10 cellular contexts compared by ENCODE assay signal in genomic region chr12:3869860-3870259, GRCh38. TPM values are rescaled to one million over a fixed set of nuclear protein-coding genes. Genes with fewer than 3 reads are reported as not detected.
DNase-seq lines count a peak whose midpoint lies in the region; ATAC-seq and TF ChIP-seq lines count a peak whose summit lies in the region.
"Had no signal": no experiment of that assay in that cellular context is flagged by ENCODE, and none has a peak within 500 bp of the region (broad histone marks: within the 10 kb centered on the region; RNA-seq: fewer than 3 reads in every experiment).

No MANE protein-coding gene starts in this region.

- peaks cover 32% of the 10 kb centered on the region for H3K36me3 Mint-ChIP-seq in activated naive CD8-positive, alpha-beta T cell treated with anti-CD3 and anti-CD28 coated beads, Interleukin-2, amount 50 U/mL, for 24 hours (ENCODE audit: low read depth)

- peaks cover 39% of the 10 kb centered on the region for H3K79me2 ChIP-seq in OCI-LY7 (ENCODE audit: insufficient read depth, low read depth, low read length)
- H3K79me2 ChIP-seq in neural cell (replicated peaks; ENCODE audit: insufficient read depth, low read length) = peaks cover 71% of the 10 kb centered on the region

- TF ChIP-seq RAD21 in neural cell (conservative IDR thresholded peaks at IDR 0.05) = no peak

- peak; percentile 35 for DNase-seq in GM12865 (ENCODE audit: low read depth)
- no peak for DNase-seq in OCI-LY7 (ENCODE audit: low spot score)
- no peak for DNase-seq in activated naive CD8-positive, alpha-beta T cell treated with anti-CD3 and anti-CD28 coated beads, Interleukin-2, amount 50 U/mL, for 24 hours
- DNase-seq in NCI-H774 (lab: John Stamatoyannopoulos, UW) = no peak
- DNase-seq in DMS 273 treated with DMSO at 0.1 percent for 48 hours (lab: John Stamatoyannopoulos, UW) = no peak
- DNase-seq: body of pancreas, NCI-H1417 treated with DMSO at 0.1 percent for 48 hours, right cardiac atrium had no signal

- no peaks in the 10 kb centered on the region for H3F3A ChIP-seq in neural cell (ENCODE audit: insufficient read depth, low read length, poor library complexity, severe bottlenecking)

- intact Hi-C loops in OCI-LY7 (cut with micrococcal nuclease; ENCODE audit: unreplicated experiment) = loop anchor here (5.0 kb wide), 1 partner anchor 452 kb away; the partner anchor contains the start of gene TIGAR

- H3K27ac Mint-ChIP-seq in activated naive CD8-positive, alpha-beta T cell treated with anti-CD3 and anti-CD28 coated beads, Interleukin-2, amount 50 U/mL, for 24 hours = peak overlapping the region; percentile 87

- no peaks in the 10 kb centered on the region for H3K27me3 Mint-ChIP-seq in activated naive CD8-positive, alpha-beta T cell treated with anti-CD3 and anti-CD28 coated beads, Interleukin-2, amount 50 U/mL, for 24 hours

- H3K9me3 Mint-ChIP-seq in activated naive CD8-positive, alpha-beta T cell treated with anti-CD3 and anti-CD28 coated beads, Interleukin-2, amount 50 U/mL, for 24 hours = peaks cover 15% of the 10 kb centered on the region

- TF ChIP-seq CTCF in GM12865 (IDR thresholded peaks at IDR 0.05; ENCODE audit: insufficient read depth, low read depth, low read length, missing control alignments) (no peak), OCI-LY7 (conservative IDR thresholded peaks at IDR 0.05; ENCODE audit: low read length) (no peak), neural cell (IDR thresholded peaks at IDR 0.05; ENCODE audit: poor library complexity, severe bottlenecking) (no peak)

- CTCF ChIA-PET in OCI-LY7 (lab: Charles Lee; ENCODE audit: unreplicated experiment) = no interaction called here

- TF ChIP-seq EP300 in neural cell (conservative IDR thresholded peaks at IDR 0.05; ENCODE audit: poor library complexity, severe bottlenecking) = no peak

- H3K9me3 ChIP-seq in OCI-LY7 (ENCODE audit: low read length) = peaks cover 27% of the 10 kb centered on the region; the same call in 1 of the 2 replicates
- H3K9me3 ChIP-seq in neural cell (ENCODE audit: low read length) = no peaks in the 10 kb centered on the region
- H3K9me3 ChIP-seq: body of pancreas had no signal

- H4K20me1 ChIP-seq in OCI-LY7 (ENCODE audit: insufficient read depth, low read length) (no peaks in the 10 kb centered on the region), neural cell (ENCODE audit: insufficient read depth) (no peaks in the 10 kb centered on the region)

- peak; percentile 41 for ATAC-seq in activated naive CD8-positive, alpha-beta T cell treated with anti-CD3 and anti-CD28 coated beads, Interleukin-2, amount 50 U/mL, for 24 hours
- ATAC-seq in GM21529 (IDR thresholded peaks at IDR 0.05; ENCODE audit: unreplicated experiment) = no peak
- ATAC-seq: body of pancreas, right cardiac atrium had no signal

- no peaks in the 10 kb centered on the region for H3K27me3 ChIP-seq in neural cell (ENCODE audit: insufficient read depth, low read depth, low read length)
- H3K27me3 ChIP-seq: body of pancreas had no signal

- peaks cover 58% of the 10 kb centered on the region for H3K4me1 Mint-ChIP-seq in activated naive CD8-positive, alpha-beta T cell treated with anti-CD3 and anti-CD28 coated beads, Interleukin-2, amount 50 U/mL, for 24 hours

- peak overlapping the region; percentile 89 for H3K4me2 ChIP-seq in OCI-LY7 (ENCODE audit: low read length)
- H3K4me2 ChIP-seq in neural cell (ENCODE audit: low read length) = no peak overlapping the region

- H2AFZ ChIP-seq in OCI-LY7 (ENCODE audit: low read length) (peak overlapping the region; percentile 24; the same call in 1 of the 2 replicates), neural cell (ENCODE audit: low read depth, low read length) (no peak overlapping the region)

- H3K9me2 ChIP-seq in OCI-LY7 (ENCODE audit: insufficient read depth, low read length) = no peaks in the 10 kb centered on the region
- H3K9me2 ChIP-seq in neural cell (ENCODE audit: insufficient read depth, low read length) = no peaks in the 10 kb centered on the region

- H3K4me3 Mint-ChIP-seq in activated naive CD8-positive, alpha-beta T cell treated with anti-CD3 and anti-CD28 coated beads, Interleukin-2, amount 50 U/mL, for 24 hours = peak overlapping the region; percentile 96

- H3K9ac ChIP-seq in neural cell (ENCODE audit: low read length) = no peak overlapping the region

- POLR2A ChIA-PET in OCI-LY7 (lab: Charles Lee) = interaction anchor here (0.8 kb wide), 1 partner anchor 12 kb away, joined by 3 read pairs; no protein-coding TSS in a partner anchor

- H3K4me3 ChIP-seq in GM12865 (ENCODE audit: low read depth, low read length) (no peak overlapping the region), OCI-LY7 (ENCODE audit: low read depth, low read length, poor library complexity, severe bottlenecking) (peak overlapping the region; percentile 80), neural cell (ENCODE audit: low read length) (peak overlapping the region; percentile 84)
- H3K4me3 ChIP-seq: body of pancreas had no signal

- H3K27ac ChIP-seq in OCI-LY7 (ENCODE audit: low read depth, low read length, poor library complexity, severe bottlenecking) (no peak overlapping the region), neural cell (ENCODE audit: low read length) (no peak overlapping the region)
- H3K27ac ChIP-seq: body of pancreas had no signal

- H3K4me1 ChIP-seq in OCI-LY7 (ENCODE audit: insufficient read depth, low read length, poor library complexity, severe bottlenecking) = peaks cover 36% of the 10 kb centered on the region

- BruUV-seq in OCI-LY7 (replicated peaks; lab: Mats Ljungman, UMichigan) = no TSS peak

- peaks cover 4% of the 10 kb centered on the region; the same call in 1 of the 2 replicates for H3K36me3 ChIP-seq in OCI-LY7 (ENCODE audit: insufficient read depth, low read length)
- H3K36me3 ChIP-seq in neural cell (ENCODE audit: insufficient read depth, low read length) = no peaks in the 10 kb centered on the region

TF ChIP-seq in neural cell, 6 proteins besides CTCF, POLR2A, EP300 and RAD21:
- TF ChIP-seq MXI1 (conservative IDR thresholded peaks at IDR 0.05; ENCODE audit: poor library complexity, severe bottlenecking) = no peak
- TF ChIP-seq, protein P1, sequence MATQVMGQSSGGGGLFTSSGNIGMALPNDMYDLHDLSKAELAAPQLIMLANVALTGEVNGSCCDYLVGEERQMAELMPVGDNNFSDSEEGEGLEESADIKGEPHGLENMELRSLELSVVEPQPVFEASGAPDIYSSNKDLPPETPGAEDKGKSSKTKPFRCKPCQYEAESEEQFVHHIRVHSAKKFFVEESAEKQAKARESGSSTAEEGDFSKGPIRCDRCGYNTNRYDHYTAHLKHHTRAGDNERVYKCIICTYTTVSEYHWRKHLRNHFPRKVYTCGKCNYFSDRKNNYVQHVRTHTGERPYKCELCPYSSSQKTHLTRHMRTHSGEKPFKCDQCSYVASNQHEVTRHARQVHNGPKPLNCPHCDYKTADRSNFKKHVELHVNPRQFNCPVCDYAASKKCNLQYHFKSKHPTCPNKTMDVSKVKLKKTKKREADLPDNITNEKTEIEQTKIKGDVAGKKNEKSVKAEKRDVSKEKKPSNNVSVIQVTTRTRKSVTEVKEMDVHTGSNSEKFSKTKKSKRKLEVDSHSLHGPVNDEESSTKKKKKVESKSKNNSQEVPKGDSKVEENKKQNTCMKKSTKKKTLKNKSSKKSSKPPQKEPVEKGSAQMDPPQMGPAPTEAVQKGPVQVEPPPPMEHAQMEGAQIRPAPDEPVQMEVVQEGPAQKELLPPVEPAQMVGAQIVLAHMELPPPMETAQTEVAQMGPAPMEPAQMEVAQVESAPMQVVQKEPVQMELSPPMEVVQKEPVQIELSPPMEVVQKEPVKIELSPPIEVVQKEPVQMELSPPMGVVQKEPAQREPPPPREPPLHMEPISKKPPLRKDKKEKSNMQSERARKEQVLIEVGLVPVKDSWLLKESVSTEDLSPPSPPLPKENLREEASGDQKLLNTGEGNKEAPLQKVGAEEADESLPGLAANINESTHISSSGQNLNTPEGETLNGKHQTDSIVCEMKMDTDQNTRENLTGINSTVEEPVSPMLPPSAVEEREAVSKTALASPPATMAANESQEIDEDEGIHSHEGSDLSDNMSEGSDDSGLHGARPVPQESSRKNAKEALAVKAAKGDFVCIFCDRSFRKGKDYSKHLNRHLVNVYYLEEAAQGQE (IDR thresholded peaks at IDR 0.05; ENCODE audit: borderline replicate concordance) = no peak
- no peak for TF ChIP-seq POLR2AphosphoS5 (IDR thresholded peaks at IDR 0.05)
- TF ChIP-seq TAF1 (IDR thresholded peaks at IDR 0.05; ENCODE audit: low read depth) = no peak
- no peak for TF ChIP-seq SMC3 (conservative IDR thresholded peaks at IDR 0.05; ENCODE audit: poor library complexity)
- TF ChIP-seq EZH2 (IDR thresholded peaks at IDR 0.05; ENCODE audit: borderline replicate concordance, insufficient read depth, low read length, poor library complexity, severe bottlenecking) = no peak

RNA-seq across cellular contexts. Expression of gene PARP11, which starts 3.3 kb away (rescaled TPM):
- total RNA-seq in OCI-LY7 (2014; rRNA removed; shearing (Covaris generic)) = 3.8 and 13.6 TPM in 2 replicates
- 15.3 and 15.7 TPM in 2 replicates for total RNA-seq in OCI-LY7 (2022)
- 16.8 and 20.3 TPM in 2 replicates for polyA plus RNA-seq in neural cell
- polyA minus RNA-seq in neural cell = 32.6 and 49.0 TPM in 2 replicates
